Comparison of ENCODE assay signal across 9 cellular contexts in the genomic region with DNA sequence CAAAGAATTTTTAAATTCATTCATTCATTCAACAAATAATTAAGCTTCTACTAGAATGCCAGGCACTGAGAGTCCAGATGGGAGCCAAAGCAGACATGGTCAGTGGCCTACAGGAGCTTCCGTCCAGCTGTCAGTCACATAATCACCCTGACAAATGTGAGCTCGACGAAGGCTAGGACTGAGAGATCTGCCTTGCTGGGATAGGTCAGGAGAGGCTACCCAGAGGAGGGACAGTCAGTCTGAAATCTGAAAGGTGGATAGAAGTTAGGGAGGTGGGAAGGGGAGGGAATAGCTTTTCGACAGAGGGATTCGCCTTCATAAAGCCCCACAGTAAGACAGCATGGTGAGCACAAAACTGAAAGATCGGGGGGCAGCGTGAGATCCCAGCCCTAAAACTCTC. TPM values are rescaled to one million over a fixed set of nuclear protein-coding genes. Genes with fewer than 3 reads are reported as not detected.
DNase-seq lines count a peak whose midpoint lies in the region; ATAC-seq and TF ChIP-seq lines count a peak whose summit lies in the region.
"Had no signal": no experiment of that assay in that cellular context is flagged by ENCODE, and none has a peak within 500 bp of the region (broad histone marks: within the 10 kb centered on the region; RNA-seq: fewer than 3 reads in every experiment).

No MANE protein-coding gene starts in this region.

- H3K9me3 ChIP-seq in right atrium auricular region (no peaks in the 10 kb centered on the region), esophagus (ENCODE audit: control insufficient read depth in 2 of 2, insufficient read depth in 1 of 2, low read depth in 1 of 2, low read length in 1 of 2) (no peaks in the 10 kb centered on the region), ovary (no peaks in the 10 kb centered on the region)

- no peak for TF ChIP-seq CTCF in right atrium auricular region (IDR thresholded peaks at IDR 0.05)
- no peak for TF ChIP-seq CTCF in ovary (IDR thresholded peaks at IDR 0.05)

- TF ChIP-seq EP300 in ovary (IDR thresholded peaks at IDR 0.05), result no peak

- H3K36me3 Mint-ChIP-seq in activated T-helper 2 cell treated with anti-CD3 and anti-CD28 coated beads, Interferon-gamma antibody, Interleukin-2, Interleukin-4, amounts not matched to agents 10 μg/mL and 5 μg/mL and 100 μg/mL, durations not matched to agents 14 hours and 24 hours and 36 hours (ENCODE audit: low read depth), result no peaks in the 10 kb centered on the region

- no peak overlapping the region for H3K4me3 Mint-ChIP-seq in activated T-helper 2 cell treated with anti-CD3 and anti-CD28 coated beads, Interferon-gamma antibody, Interleukin-2, Interleukin-4, amounts not matched to agents 10 μg/mL and 5 μg/mL and 100 μg/mL, durations not matched to agents 14 hours and 24 hours and 36 hours (ENCODE audit: low read depth)

- H3K36me3 ChIP-seq in right atrium auricular region (no peaks in the 10 kb centered on the region), esophagus (ENCODE audit: control insufficient read depth in 2 of 2, insufficient read depth in 2 of 2, low read length in 1 of 2) (no peaks in the 10 kb centered on the region), ovary (no peaks in the 10 kb centered on the region)

- H3K27me3 ChIP-seq in right atrium auricular region, result no peaks in the 10 kb centered on the region
- H3K27me3 ChIP-seq in esophagus (ENCODE audit: control insufficient read depth in 1 of 2, insufficient read depth in 2 of 2, low read length in 2 of 2), result no peaks in the 10 kb centered on the region
- H3K27me3 ChIP-seq in ovary, result no peaks in the 10 kb centered on the region

- intact Hi-C loops in left cardiac atrium (cut with DNase I), result no loop called here
- intact Hi-C loops in ovary (cut with DNase I), result no loop called here
- intact Hi-C loops in activated T-helper 2 cell treated with anti-CD3 and anti-CD28 coated beads, Interferon-gamma antibody, Interleukin-2, Interleukin-4, amounts not matched to agents 10 μg/mL and 5 μg/mL and 100 μg/mL, durations not matched to agents 14 hours and 24 hours and 36 hours (cut with micrococcal nuclease), result no loop called here

- ATAC-seq in left cardiac atrium (no peak), SK-N-SH treated with all-trans-retinoic acid at 6 μM for 48 hours (no peak), HG03439 (IDR thresholded peaks at IDR 0.05; ENCODE audit: unreplicated experiment) (no peak)

- H3K27me3 Mint-ChIP-seq in activated T-helper 2 cell treated with anti-CD3 and anti-CD28 coated beads, Interferon-gamma antibody, Interleukin-2, Interleukin-4, amounts not matched to agents 10 μg/mL and 5 μg/mL and 100 μg/mL, durations not matched to agents 14 hours and 24 hours and 36 hours (ENCODE audit: low read depth), result peaks cover 1% of the 10 kb centered on the region

- peaks cover 0 to 69% of the 10 kb centered on the region in 2 donors for H3K4me1 ChIP-seq in right atrium auricular region
- peaks cover 7 to 34% of the 10 kb centered on the region in 2 donors for H3K4me1 ChIP-seq in esophagus (ENCODE audit: control insufficient read depth in 2 of 2, insufficient read depth in 2 of 2, low read length in 1 of 2)
- peaks cover 67% of the 10 kb centered on the region for H3K4me1 ChIP-seq in ovary (ENCODE audit: insufficient read depth)

- peaks cover 6% of the 10 kb centered on the region for H3K4me1 Mint-ChIP-seq in activated T-helper 2 cell treated with anti-CD3 and anti-CD28 coated beads, Interferon-gamma antibody, Interleukin-2, Interleukin-4, amounts not matched to agents 10 μg/mL and 5 μg/mL and 100 μg/mL, durations not matched to agents 14 hours and 24 hours and 36 hours (ENCODE audit: low read depth)

- no peak for TF ChIP-seq POLR2A in ovary (IDR thresholded peaks at IDR 0.05)

- H3K4me3 ChIP-seq in right atrium auricular region (no peak overlapping the region), esophagus (ENCODE audit: low read depth in 1 of 2, low read length in 2 of 2) (no peak overlapping the region), ovary (no peak overlapping the region)

- H3K27ac ChIP-seq in right atrium auricular region (peak overlapping the region; percentile 84 to 85), esophagus (ENCODE audit: low read depth in 2 of 2, low read length in 1 of 2) (peak overlapping the region; percentile 71 to 95), ovary (peak overlapping the region; percentile 78 to 89)

- H3K27ac Mint-ChIP-seq in activated T-helper 2 cell treated with anti-CD3 and anti-CD28 coated beads, Interferon-gamma antibody, Interleukin-2, Interleukin-4, amounts not matched to agents 10 μg/mL and 5 μg/mL and 100 μg/mL, durations not matched to agents 14 hours and 24 hours and 36 hours, result no peak overlapping the region

- WGBS in esophagus, 2 donors, result 83 to 92% methylated on average over 7 of the region's 7 CpGs
- WGBS in ovary, 3 donors, result 60 to 79% (median 60%) methylated on average over 7 of the region's 7 CpGs

- DNase-seq in right atrium auricular region (ENCODE audit: low spot score), result no peak
- no peak for DNase-seq in left cardiac atrium
- DNase-seq in ovary, result no peak
- no peak for DNase-seq in COLO829 (ENCODE audit: low spot score)
- no peak for DNase-seq in activated T-helper 2 cell treated with anti-CD3 and anti-CD28 coated beads, Interferon-gamma antibody, Interleukin-2, Interleukin-4, amounts not matched to agents 10 μg/mL and 5 μg/mL and 100 μg/mL, durations not matched to agents 14 hours and 24 hours and 36 hours (ENCODE audit: low spot score)
- DNase-seq: NCI-H2081 treated with DMSO at 0.1 percent for 48 hours had no signal

- no peaks in the 10 kb centered on the region for H3K9me3 Mint-ChIP-seq in activated T-helper 2 cell treated with anti-CD3 and anti-CD28 coated beads, Interferon-gamma antibody, Interleukin-2, Interleukin-4, amounts not matched to agents 10 μg/mL and 5 μg/mL and 100 μg/mL, durations not matched to agents 14 hours and 24 hours and 36 hours

TF ChIP-seq in SK-N-SH treated with all-trans-retinoic acid at 6 μM for 48 hours, 23 proteins besides CTCF, POLR2A, EP300 and RAD21 (continues in another document):
- TF ChIP-seq, protein P1, sequence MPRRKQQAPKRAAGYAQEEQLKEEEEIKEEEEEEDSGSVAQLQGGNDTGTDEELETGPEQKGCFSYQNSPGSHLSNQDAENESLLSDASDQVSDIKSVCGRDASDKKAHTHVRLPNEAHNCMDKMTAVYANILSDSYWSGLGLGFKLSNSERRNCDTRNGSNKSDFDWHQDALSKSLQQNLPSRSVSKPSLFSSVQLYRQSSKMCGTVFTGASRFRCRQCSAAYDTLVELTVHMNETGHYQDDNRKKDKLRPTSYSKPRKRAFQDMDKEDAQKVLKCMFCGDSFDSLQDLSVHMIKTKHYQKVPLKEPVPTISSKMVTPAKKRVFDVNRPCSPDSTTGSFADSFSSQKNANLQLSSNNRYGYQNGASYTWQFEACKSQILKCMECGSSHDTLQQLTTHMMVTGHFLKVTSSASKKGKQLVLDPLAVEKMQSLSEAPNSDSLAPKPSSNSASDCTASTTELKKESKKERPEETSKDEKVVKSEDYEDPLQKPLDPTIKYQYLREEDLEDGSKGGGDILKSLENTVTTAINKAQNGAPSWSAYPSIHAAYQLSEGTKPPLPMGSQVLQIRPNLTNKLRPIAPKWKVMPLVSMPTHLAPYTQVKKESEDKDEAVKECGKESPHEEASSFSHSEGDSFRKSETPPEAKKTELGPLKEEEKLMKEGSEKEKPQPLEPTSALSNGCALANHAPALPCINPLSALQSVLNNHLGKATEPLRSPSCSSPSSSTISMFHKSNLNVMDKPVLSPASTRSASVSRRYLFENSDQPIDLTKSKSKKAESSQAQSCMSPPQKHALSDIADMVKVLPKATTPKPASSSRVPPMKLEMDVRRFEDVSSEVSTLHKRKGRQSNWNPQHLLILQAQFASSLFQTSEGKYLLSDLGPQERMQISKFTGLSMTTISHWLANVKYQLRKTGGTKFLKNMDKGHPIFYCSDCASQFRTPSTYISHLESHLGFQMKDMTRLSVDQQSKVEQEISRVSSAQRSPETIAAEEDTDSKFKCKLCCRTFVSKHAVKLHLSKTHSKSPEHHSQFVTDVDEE (CRISPR knock-in tag; IDR thresholded peaks at IDR 0.05), result no peak
- no peak for TF ChIP-seq RARB (CRISPR knock-in tag; IDR thresholded peaks at IDR 0.05)
- TF ChIP-seq CSDC2 (CRISPR knock-in tag; IDR thresholded peaks at IDR 0.05), result no peak
- TF ChIP-seq, protein P2, sequence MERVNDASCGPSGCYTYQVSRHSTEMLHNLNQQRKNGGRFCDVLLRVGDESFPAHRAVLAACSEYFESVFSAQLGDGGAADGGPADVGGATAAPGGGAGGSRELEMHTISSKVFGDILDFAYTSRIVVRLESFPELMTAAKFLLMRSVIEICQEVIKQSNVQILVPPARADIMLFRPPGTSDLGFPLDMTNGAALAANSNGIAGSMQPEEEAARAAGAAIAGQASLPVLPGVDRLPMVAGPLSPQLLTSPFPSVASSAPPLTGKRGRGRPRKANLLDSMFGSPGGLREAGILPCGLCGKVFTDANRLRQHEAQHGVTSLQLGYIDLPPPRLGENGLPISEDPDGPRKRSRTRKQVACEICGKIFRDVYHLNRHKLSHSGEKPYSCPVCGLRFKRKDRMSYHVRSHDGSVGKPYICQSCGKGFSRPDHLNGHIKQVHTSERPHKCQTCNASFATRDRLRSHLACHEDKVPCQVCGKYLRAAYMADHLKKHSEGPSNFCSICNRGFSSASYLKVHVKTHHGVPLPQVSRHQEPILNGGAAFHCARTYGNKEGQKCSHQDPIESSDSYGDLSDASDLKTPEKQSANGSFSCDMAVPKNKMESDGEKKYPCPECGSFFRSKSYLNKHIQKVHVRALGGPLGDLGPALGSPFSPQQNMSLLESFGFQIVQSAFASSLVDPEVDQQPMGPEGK (CRISPR knock-in tag; IDR thresholded peaks at IDR 0.05; ENCODE audit: borderline replicate concordance), result no peak
- no peak for TF ChIP-seq SNAI2 (CRISPR knock-in tag; IDR thresholded peaks at IDR 0.05)
- no peak for TF ChIP-seq TCF4 (CRISPR knock-in tag; IDR thresholded peaks at IDR 0.05; ENCODE audit: borderline replicate concordance)
- TF ChIP-seq PPARA (CRISPR knock-in tag; IDR thresholded peaks at IDR 0.05; ENCODE audit: borderline replicate concordance), result no peak

RNA-seq across cellular contexts. Expression of a gene that starts 8.3 kb away (rescaled TPM):
- total RNA-seq in right atrium auricular region (10 to 100 TPM; 57.7 to 66.0 TPM), left cardiac atrium (100 to 1,000 TPM in 1 of 2 donors, 10 to 100 TPM in 1; 59.6 to 126 TPM), ovary (100 to 1,000 TPM; 213 to 462 (median 302) TPM)
- polyA plus RNA-seq in esophagus (10 to 100 TPM; 62.5 to 90.7 TPM), ovary (100 to 1,000 TPM; 285 to 566 TPM)
- 2.2 and 2.9 TPM in 2 replicates for total RNA-seq in activated T-helper 2 cell treated with anti-CD3 and anti-CD28 coated beads, Interferon-gamma antibody, Interleukin-2, Interleukin-4, amounts not matched to agents 10 μg/mL and 5 μg/mL and 100 μg/mL, durations not matched to agents 14 hours and 24 hours and 36 hours

RNA-seq across cellular contexts. Expression of a gene that starts 40.6 kb away (rescaled TPM):
- total RNA-seq in right atrium auricular region, result 100 to 1,000 TPM; 143 to 216 TPM
- total RNA-seq in left cardiac atrium, result 100 to 1,000 TPM; 189 to 200 TPM
- 100 to 1,000 TPM; 129 to 158 TPM for polyA plus RNA-seq in esophagus
- total RNA-seq in ovary, result 100 to 1,000 TPM; 151 to 239 (median 193) TPM
- polyA plus RNA-seq in ovary, result 100 to 1,000 TPM; 186 to 187 TPM
- total RNA-seq in activated T-helper 2 cell treated with anti-CD3 and anti-CD28 coated beads, Interferon-gamma antibody, Interleukin-2, Interleukin-4, amounts not matched to agents 10 μg/mL and 5 μg/mL and 100 μg/mL, durations not matched to agents 14 hours and 24 hours and 36 hours, result 255 and 270 TPM in 2 replicates

Comparison
In these comparisons a context has a peak if more than half of its experiments do, and no peak if none do; other contexts are left out.
1. RNA of a gene that starts 8.3 kb away (total RNA-seq): 213 to 462 TPM in ovary, 59.6 to 126 TPM in left cardiac atrium and 57.7 to 66.0 TPM in right atrium auricular region; 2.2 to 2.9 TPM in activated T-helper 2 cell treated with anti-CD3 and anti-CD28 coated beads, Interferon-gamma antibody, Interleukin-2, Interleukin-4, amounts not matched to agents 10 μg/mL and 5 μg/mL and 100 μg/mL, durations not matched to agents 14 hours and 24 hours and 36 hours; every median in the first group is over 10 times any median in the second.
2. Peak in every context shown above with its lines, with median percentiles within 50 percentile points of each other: H3K27ac ChIP-seq.